In the genomic region with DNA sequence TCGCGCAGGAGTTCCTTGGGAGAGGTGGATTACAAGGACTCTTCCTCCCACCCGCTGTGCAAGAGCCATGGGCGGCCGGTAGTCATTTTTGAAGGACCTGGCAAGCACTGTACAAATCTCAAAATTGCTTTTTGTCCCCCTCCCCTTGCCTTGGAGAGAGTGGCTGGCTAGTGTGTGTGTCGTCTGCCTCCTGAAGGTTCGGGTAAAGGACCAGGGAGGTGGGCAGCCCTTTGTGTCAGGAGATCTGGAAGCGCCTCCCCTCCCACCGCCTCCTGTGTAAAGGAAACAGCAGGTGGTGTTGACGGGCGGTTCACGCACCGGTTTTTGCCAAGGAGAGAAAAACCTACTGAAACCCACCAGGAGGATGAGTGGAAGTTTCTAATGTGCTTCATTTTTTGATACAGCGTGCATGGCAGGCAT, we compare ENCODE assay signal across 8 cellular contexts. TPM values are rescaled to one million over a fixed set of nuclear protein-coding genes. Genes with fewer than 3 reads are reported as not detected.
A peak's percentile ranks its signal among the peaks of the same experiment; 100 is the strongest.
DNase-seq lines count a peak whose midpoint lies in the region; ATAC-seq and TF ChIP-seq lines count a peak whose summit lies in the region.

No MANE protein-coding gene starts in this region.

- no peak overlapping the region for H2BK15ac ChIP-seq in IMR-90 (ENCODE audit: low read depth, low read length)

- no peaks in the 10 kb centered on the region for H3K9me3 ChIP-seq in IMR-90 (ENCODE audit: control insufficient read depth, insufficient read depth, low read length)

- H3K4me3 ChIP-seq in IMR-90 (ENCODE audit: insufficient read depth, low read depth, low read length) = peak overlapping the region; percentile 90
- H3K4me3 ChIP-seq in lower leg skin (ENCODE audit: low read depth, poor library complexity, severe bottlenecking) = peak overlapping the region; percentile 82
- H3K4me3 ChIP-seq in urinary bladder (ENCODE audit: low read depth, low read length) = peak overlapping the region; percentile 87

- no peak overlapping the region for H4K91ac ChIP-seq in IMR-90 (ENCODE audit: insufficient read depth, low read depth, low read length)

- no peak overlapping the region for H3K18ac ChIP-seq in IMR-90 (ENCODE audit: low read depth, low read length)

- H3K9me1 ChIP-seq in IMR-90 (ENCODE audit: insufficient read depth, low read length) = peaks cover 15% of the 10 kb centered on the region

- peak overlapping the region; percentile 98 for H2AK9ac ChIP-seq in IMR-90 (replicated peaks; ENCODE audit: low read depth, low read length, poor library complexity)

- no peaks in the 10 kb centered on the region for H3K9me3 Mint-ChIP-seq in CD14-positive monocyte
- H3K9me3 Mint-ChIP-seq in activated naive CD8-positive, alpha-beta T cell treated with anti-CD3 and anti-CD28 coated beads, Interleukin-2, amount 10 ng/mL, durations not matched to agents 7 days and 5 days = no peaks in the 10 kb centered on the region

- H3K27ac ChIP-seq in IMR-90 (ENCODE audit: insufficient read depth, low read length) = no peak overlapping the region
- H3K27ac ChIP-seq in urinary bladder (ENCODE audit: low read depth) = no peak overlapping the region

- H2BK20ac ChIP-seq in IMR-90 (ENCODE audit: low read depth, low read length) = no peak overlapping the region

- DNase-seq in CD14-positive monocyte (ENCODE audit: low spot score) = no peak
- no peak for DNase-seq in IMR-90
- no peak for DNase-seq in activated naive CD8-positive, alpha-beta T cell treated with anti-CD3 and anti-CD28 coated beads, Interleukin-2, amount 10 ng/mL, durations not matched to agents 7 days and 5 days
- DNase-seq in lower leg skin (ENCODE audit: low spot score in 2 of 2) = peak in 1 of 2 donors; percentile 85
- no peak for DNase-seq in hypothalamus (lab: John Stamatoyannopoulos, UW)

- no peak for TF ChIP-seq POLR2A in IMR-90 (IDR thresholded peaks at IDR 0.05; ENCODE audit: low read depth, low read length)
- TF ChIP-seq POLR2A in lower leg skin (IDR thresholded peaks at IDR 0.05) = no peak

- peaks cover 27% of the 10 kb centered on the region for H4K20me1 ChIP-seq in IMR-90 (ENCODE audit: insufficient read depth, low read length)

- peaks cover 40% of the 10 kb centered on the region for H3K4me1 Mint-ChIP-seq in CD14-positive monocyte
- H3K4me1 Mint-ChIP-seq in activated naive CD8-positive, alpha-beta T cell treated with anti-CD3 and anti-CD28 coated beads, Interleukin-2, amount 10 ng/mL, durations not matched to agents 7 days and 5 days = peaks cover 26% of the 10 kb centered on the region

- H3K4me1 ChIP-seq in IMR-90 (ENCODE audit: control insufficient read depth, insufficient read depth, low read length) (peaks cover 7% of the 10 kb centered on the region), urinary bladder (ENCODE audit: insufficient read depth) (no peaks in the 10 kb centered on the region)

- ATAC-seq in IMR-90 (ENCODE audit: low read depth) (no peak), GM18867 (IDR thresholded peaks at IDR 0.05; ENCODE audit: unreplicated experiment) (no peak), GM21737 (IDR thresholded peaks at IDR 0.05; ENCODE audit: unreplicated experiment) (no peak)
- ATAC-seq in activated naive CD8-positive, alpha-beta T cell treated with anti-CD3 and anti-CD28 coated beads, Interleukin-2, amount 10 ng/mL, durations not matched to agents 7 days and 5 days (ENCODE audit: low read depth) = no peak

- peak overlapping the region; percentile 68; the same call in 1 of the 2 replicates for H3K23ac ChIP-seq in IMR-90 (ENCODE audit: low read depth, low read length)

- H3K14ac ChIP-seq in IMR-90 (replicated peaks; ENCODE audit: low read depth, low read length) = no peak overlapping the region; the same call in 1 of the 2 replicates

- 0 out of 2 replicates have a peak overlapping the region, but pooled peaks have one; percentile 10 for H2AK5ac ChIP-seq in IMR-90 (ENCODE audit: low read depth, low read length)

- no peak for TF ChIP-seq RAD21 in IMR-90 (IDR thresholded peaks at IDR 0.05; ENCODE audit: low read length)

- H3K27me3 Mint-ChIP-seq in CD14-positive monocyte (ENCODE audit: low read depth in 3 of 3) = peaks cover 4 to 15% (median 8%) of the 10 kb centered on the region in 3 donors
- no peaks in the 10 kb centered on the region for H3K27me3 Mint-ChIP-seq in activated naive CD8-positive, alpha-beta T cell treated with anti-CD3 and anti-CD28 coated beads, Interleukin-2, amount 10 ng/mL, durations not matched to agents 7 days and 5 days

- in situ Hi-C loops in IMR-90 (cut with MboI; ENCODE audit: low sequenced_read_pairs) = loop anchor here (5.0 to 10.0 kb wide), 5 partner anchors 36 to 218 kb away; partner anchors contain the start of gene APMAP

- CTCF ChIA-PET in IMR-90 (lab: Yijun Ruan, JAX) = interaction anchor here (1.4 kb wide), 1 partner anchor 52 kb away, joined by 4 read pairs; no protein-coding TSS in a partner anchor

- TF ChIP-seq CTCF in CD14-positive monocyte (IDR thresholded peaks at IDR 0.05) = no peak
- TF ChIP-seq CTCF in IMR-90 (conservative IDR thresholded peaks at IDR 0.05; ENCODE audit: low read depth, low read length) = no peak
- no peak for TF ChIP-seq CTCF in lower leg skin (IDR thresholded peaks at IDR 0.05)

- peaks cover 36 to 47% of the 10 kb centered on the region in 2 experiments for H3K79me1 ChIP-seq in IMR-90 (ENCODE audit: low read depth in 1 of 2, low read length in 2 of 2)

- peak overlapping the region; percentile 90 to 97 for H3K4me3 Mint-ChIP-seq in CD14-positive monocyte
- peak overlapping the region; percentile 93 for H3K4me3 Mint-ChIP-seq in activated naive CD8-positive, alpha-beta T cell treated with anti-CD3 and anti-CD28 coated beads, Interleukin-2, amount 10 ng/mL, durations not matched to agents 7 days and 5 days

- no peak overlapping the region for H2BK5ac ChIP-seq in IMR-90 (ENCODE audit: low read depth, low read length, poor library complexity, severe bottlenecking)

- no peak overlapping the region for H2BK120ac ChIP-seq in IMR-90 (ENCODE audit: low read depth, low read length)

- peak overlapping the region in 1 of 7 donors; percentile 35 for H3K27ac Mint-ChIP-seq in CD14-positive monocyte
- peak overlapping the region; percentile 55 for H3K27ac Mint-ChIP-seq in activated naive CD8-positive, alpha-beta T cell treated with anti-CD3 and anti-CD28 coated beads, Interleukin-2, amount 10 ng/mL, durations not matched to agents 7 days and 5 days

- BruUV-seq in IMR-90 (replicated peaks; lab: Mats Ljungman, UMichigan) = no TSS peak

- H3K4me2 ChIP-seq in IMR-90 (ENCODE audit: low read depth, low read length) = peak overlapping the region; percentile 94

- H4K5ac ChIP-seq in IMR-90 (ENCODE audit: low read depth, low read length) = no peak overlapping the region

- peak overlapping the region; percentile 99 for H2AFZ ChIP-seq in IMR-90 (replicated peaks; ENCODE audit: low read length, poor library complexity)

- dilution Hi-C loops in IMR-90 (cut with HindIII; ENCODE audit: low sequenced_read_pairs, unreplicated experiment) = no loop called here

- intact Hi-C loops in CD14-positive monocyte (cut with micrococcal nuclease) (loop anchor here (5.0 to 10.0 kb wide), 4 partner anchors 41 to 202 kb away; partner anchors contain the start of genes APMAP (in 2 of the 2) and PYGB (in 1 of the 2)), IMR-90 (cut with micrococcal nuclease) (no loop called here), lower leg skin (cut with DNase I; ENCODE audit: low total_unique reads) (loop anchor here (10.0 kb wide), 2 partner anchors 48 to 112 kb away; partner anchors contain the start of genes PYGB and VSX1)

- no peak overlapping the region for H3K56ac ChIP-seq in IMR-90 (ENCODE audit: extremely low read depth, insufficient read depth, low read length)

- POLR2A ChIA-PET in IMR-90 (lab: Charles Lee; ENCODE audit: unreplicated experiment) = no interaction called here
- POLR2A ChIA-PET in activated naive CD8-positive, alpha-beta T cell treated with anti-CD3 and anti-CD28 coated beads, Interleukin-2, amount 10 ng/mL, durations not matched to agents 7 days and 5 days (lab: Charles Lee) = interaction anchor here (0.6 to 2.5 kb wide), 3 partner anchors 51 to 204 kb away, joined by 3 to 11 read pairs (median 9); partner anchors contain the start of genes ACSS1 and PYGB

- H3K4ac ChIP-seq in IMR-90 (ENCODE audit: low read depth, low read length) = no peak overlapping the region

- H3K36me3 ChIP-seq in IMR-90 (ENCODE audit: control insufficient read depth, insufficient read depth, low read length) (0 out of 2 replicates have a peak, but pooled peaks cover 2% of the 10 kb centered on the region), urinary bladder (ENCODE audit: insufficient read depth) (no peaks in the 10 kb centered on the region)

- peaks cover 8 to 28% of the 10 kb centered on the region in 2 donors for H3K36me3 Mint-ChIP-seq in CD14-positive monocyte
- peaks cover 2% of the 10 kb centered on the region for H3K36me3 Mint-ChIP-seq in activated naive CD8-positive, alpha-beta T cell treated with anti-CD3 and anti-CD28 coated beads, Interleukin-2, amount 10 ng/mL, durations not matched to agents 7 days and 5 days

- peak overlapping the region; percentile 92; the same call in 1 of the 2 replicates for H3K9ac ChIP-seq in IMR-90 (ENCODE audit: low read depth, low read length)

- H4K8ac ChIP-seq in IMR-90 (ENCODE audit: low read depth in 2 of 2, low read length in 2 of 2) = no peak overlapping the region

- no CpG with 5 or more reads among the region's 14 CpGs for WGBS in IMR-90 (ENCODE audit: extremely low coverage in 2 of 2, insufficient read length in 1 of 2), 2 experiments
- 42 to 45% methylated on average over 14 of the region's 14 CpGs for WGBS in lower leg skin, 2 donors
- 49% methylated on average over 14 of the region's 14 CpGs for WGBS in urinary bladder

- H3K27me3 ChIP-seq in IMR-90 (ENCODE audit: control insufficient read depth, insufficient read depth, low read length) = peaks cover 4% of the 10 kb centered on the region; the same call in 1 of the 2 replicates

RNA-seq across cellular contexts. Expression of gene ENTPD6, which starts 1.2 kb away (rescaled TPM):
- 10 to 100 TPM; 36.2 to 47.0 TPM for polyA plus RNA-seq in CD14-positive monocyte
- 53.6 and 61.1 TPM in 2 replicates for total RNA-seq in IMR-90 (2012; rRNA removed)
- 98.4 and 98.6 TPM in 2 replicates for polyA plus RNA-seq in IMR-90 (2012; rRNA removed)
- polyA plus RNA-seq in IMR-90 (2012; cell fraction: cytosol; rRNA removed) = 79.7 and 106 TPM in 2 replicates
- polyA plus RNA-seq in IMR-90 (2012; cell fraction: nucleus; rRNA removed; ENCODE audit: low replicate concordance) = 204 and 302 TPM in 2 replicates
- 10 to 100 TPM; 54.6 to 62.3 TPM for total RNA-seq in activated naive CD8-positive, alpha-beta T cell treated with anti-CD3 and anti-CD28 coated beads, Interleukin-2, amount 10 ng/mL, durations not matched to agents 7 days and 5 days
- total RNA-seq in lower leg skin = 10 to 100 TPM; 37.5 to 59.7 (median 43.0) TPM
- 19.2 TPM for total RNA-seq in urinary bladder
- 45.4 TPM for polyA plus RNA-seq in urinary bladder

RNA-seq across cellular contexts. Expression of gene PYGB, which starts 51.2 kb away (rescaled TPM):
- polyA plus RNA-seq in CD14-positive monocyte (10 to 100 TPM; 26.7 to 33.2 TPM), IMR-90 (2012; rRNA removed) (83.1 TPM in 2 replicates), urinary bladder (237 TPM)
- total RNA-seq in IMR-90 (2012; rRNA removed) (72.4 and 81.4 TPM in 2 replicates), lower leg skin (100 to 1,000 TPM in 3 of 4 donors, 10 to 100 TPM in 1; 99.0 to 308 (median 194) TPM), urinary bladder (71.4 TPM)
- 62.2 and 67.4 TPM in 2 replicates for polyA plus RNA-seq in IMR-90 (2012; cell fraction: cytosol; rRNA removed)
- 106 and 206 TPM in 2 replicates for polyA plus RNA-seq in IMR-90 (2012; cell fraction: nucleus; rRNA removed; ENCODE audit: low replicate concordance)
- 10 to 100 TPM; 29.3 to 29.5 TPM for total RNA-seq in activated naive CD8-positive, alpha-beta T cell treated with anti-CD3 and anti-CD28 coated beads, Interleukin-2, amount 10 ng/mL, durations not matched to agents 7 days and 5 days
